In the genomic region with DNA sequence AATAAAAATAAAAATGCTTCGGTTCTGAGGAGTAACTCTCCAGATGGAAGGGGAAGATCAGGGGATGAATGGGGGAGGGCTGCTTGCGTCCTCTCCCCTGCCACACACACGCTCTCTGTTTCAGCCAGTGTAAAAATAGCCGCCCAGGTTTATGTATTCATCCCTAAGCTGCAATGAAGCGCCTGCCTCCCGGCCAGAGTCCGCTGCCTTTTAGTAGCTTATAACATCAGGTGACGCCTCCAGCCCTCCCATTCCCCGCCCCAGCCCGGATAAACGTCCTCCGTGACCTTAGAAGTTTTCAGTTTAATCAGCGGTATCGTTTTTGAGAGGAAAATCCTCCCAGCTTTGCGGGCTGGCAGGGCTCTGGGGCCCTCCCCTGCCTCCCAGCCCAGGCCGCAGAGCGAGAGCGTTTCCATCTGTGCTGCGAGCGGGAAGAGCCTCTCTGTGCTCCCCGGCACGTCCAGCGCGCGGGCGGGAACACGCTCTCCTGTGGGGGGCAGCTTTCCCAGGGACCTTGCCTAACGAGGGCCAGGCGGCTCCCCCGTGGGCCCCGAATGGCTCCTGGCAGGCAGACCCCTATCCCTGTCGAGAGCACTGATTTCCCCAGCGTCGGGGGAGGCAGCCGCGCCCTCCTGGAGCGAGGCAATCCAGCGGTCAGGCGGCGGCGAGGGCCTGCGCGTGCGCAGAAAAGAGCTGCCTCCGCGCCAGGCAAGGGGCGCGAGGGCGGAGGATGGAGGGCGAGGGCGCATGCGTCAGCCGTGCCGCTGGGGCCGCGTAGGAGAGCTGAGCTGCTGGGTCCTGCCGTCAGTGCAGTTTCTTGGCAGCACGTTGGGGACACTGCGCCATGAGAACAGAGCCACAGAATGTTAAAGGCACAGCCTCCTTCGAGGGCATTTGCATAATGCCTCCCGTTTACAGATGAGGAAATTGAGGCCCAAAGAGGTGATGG, we compare ENCODE assay signal across 1 cellular context.
TF ChIP-seq lines count a peak whose summit lies in the region.

No MANE protein-coding gene starts in this region.

TF ChIP-seq in K562, 482 proteins besides CTCF, POLR2A, EP300 and RAD21 (continued from another document and continues in another):
- TF ChIP-seq, protein P1, sequence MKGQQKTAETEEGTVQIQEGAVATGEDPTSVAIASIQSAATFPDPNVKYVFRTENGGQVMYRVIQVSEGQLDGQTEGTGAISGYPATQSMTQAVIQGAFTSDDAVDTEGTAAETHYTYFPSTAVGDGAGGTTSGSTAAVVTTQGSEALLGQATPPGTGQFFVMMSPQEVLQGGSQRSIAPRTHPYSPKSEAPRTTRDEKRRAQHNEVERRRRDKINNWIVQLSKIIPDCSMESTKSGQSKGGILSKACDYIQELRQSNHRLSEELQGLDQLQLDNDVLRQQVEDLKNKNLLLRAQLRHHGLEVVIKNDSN (CRISPR knock-in tag; IDR thresholded peaks at IDR 0.05), result peak; percentile 37; the same call in 1 of the 2 replicates
- TF ChIP-seq MAZ (CRISPR knock-in tag; conservative IDR thresholded peaks at IDR 0.05 in 1 of 2, IDR thresholded peaks at IDR 0.05 in 1 of 2), result peak; percentile 76 to 80
- TF ChIP-seq ZNF668 (CRISPR knock-in tag; IDR thresholded peaks at IDR 0.05), result peak; percentile 45; the same call in 1 of the 2 replicates
- TF ChIP-seq HDAC8 (tag; IDR thresholded peaks at IDR 0.05), result peak; percentile 73
- no peak for TF ChIP-seq ARID2 (IDR thresholded peaks at IDR 0.05)
- peak; percentile 51 for TF ChIP-seq MYC (IDR thresholded peaks at IDR 0.05; ENCODE audit: low read depth, low read length)
- no peak; the same call in 1 of the 2 replicates for TF ChIP-seq MYC (CRISPR knock-in tag; IDR thresholded peaks at IDR 0.05; ENCODE audit: borderline replicate concordance, low read depth)
- TF ChIP-seq RB1 (IDR thresholded peaks at IDR 0.05; ENCODE audit: low read depth), result peak; percentile 93
- TF ChIP-seq TCF3 (CRISPR knock-in tag; IDR thresholded peaks at IDR 0.05), result peak; percentile 29
- TF ChIP-seq, protein P2, sequence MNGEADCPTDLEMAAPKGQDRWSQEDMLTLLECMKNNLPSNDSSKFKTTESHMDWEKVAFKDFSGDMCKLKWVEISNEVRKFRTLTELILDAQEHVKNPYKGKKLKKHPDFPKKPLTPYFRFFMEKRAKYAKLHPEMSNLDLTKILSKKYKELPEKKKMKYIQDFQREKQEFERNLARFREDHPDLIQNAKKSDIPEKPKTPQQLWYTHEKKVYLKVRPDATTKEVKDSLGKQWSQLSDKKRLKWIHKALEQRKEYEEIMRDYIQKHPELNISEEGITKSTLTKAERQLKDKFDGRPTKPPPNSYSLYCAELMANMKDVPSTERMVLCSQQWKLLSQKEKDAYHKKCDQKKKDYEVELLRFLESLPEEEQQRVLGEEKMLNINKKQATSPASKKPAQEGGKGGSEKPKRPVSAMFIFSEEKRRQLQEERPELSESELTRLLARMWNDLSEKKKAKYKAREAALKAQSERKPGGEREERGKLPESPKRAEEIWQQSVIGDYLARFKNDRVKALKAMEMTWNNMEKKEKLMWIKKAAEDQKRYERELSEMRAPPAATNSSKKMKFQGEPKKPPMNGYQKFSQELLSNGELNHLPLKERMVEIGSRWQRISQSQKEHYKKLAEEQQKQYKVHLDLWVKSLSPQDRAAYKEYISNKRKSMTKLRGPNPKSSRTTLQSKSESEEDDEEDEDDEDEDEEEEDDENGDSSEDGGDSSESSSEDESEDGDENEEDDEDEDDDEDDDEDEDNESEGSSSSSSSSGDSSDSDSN (IDR thresholded peaks at IDR 0.05; ENCODE audit: borderline replicate concordance in 1 of 2, low read depth in 2 of 2, low read length in 2 of 2), result 0 out of 4 replicates have a peak, but pooled peaks of 1 of the 2 experiments have one; percentile 49
- no peak for TF ChIP-seq ESRRB (CRISPR knock-in tag; IDR thresholded peaks at IDR 0.05; ENCODE audit: borderline replicate concordance)
- no peak for TF ChIP-seq ZNF184 (CRISPR knock-in tag; IDR thresholded peaks at IDR 0.05)
- peak; percentile 26 to 36; a peak in 2 of 4 replicates for TF ChIP-seq TBL1XR1 (IDR thresholded peaks at IDR 0.05; ENCODE audit: low read length in 2 of 2)
- peak; percentile 54; the same call in 1 of the 2 replicates for TF ChIP-seq ZKSCAN1 (IDR thresholded peaks at IDR 0.05; ENCODE audit: low read depth, low read length)
- peak in 1 of 2 experiments; percentile 53; a peak in 1 of 4 replicates for TF ChIP-seq FOXA3 (CRISPR knock-in tag; conservative IDR thresholded peaks at IDR 0.05 in 1 of 2, IDR thresholded peaks at IDR 0.05 in 1 of 2)
- peak; percentile 67; the same call in 1 of the 2 replicates for TF ChIP-seq PRMT5 (CRISPR knock-in tag; IDR thresholded peaks at IDR 0.05)
- TF ChIP-seq TEAD1 (CRISPR knock-in tag; IDR thresholded peaks at IDR 0.05), result peak; percentile 16 to 93; a peak in 2 of 4 replicates
- TF ChIP-seq, protein P3, sequence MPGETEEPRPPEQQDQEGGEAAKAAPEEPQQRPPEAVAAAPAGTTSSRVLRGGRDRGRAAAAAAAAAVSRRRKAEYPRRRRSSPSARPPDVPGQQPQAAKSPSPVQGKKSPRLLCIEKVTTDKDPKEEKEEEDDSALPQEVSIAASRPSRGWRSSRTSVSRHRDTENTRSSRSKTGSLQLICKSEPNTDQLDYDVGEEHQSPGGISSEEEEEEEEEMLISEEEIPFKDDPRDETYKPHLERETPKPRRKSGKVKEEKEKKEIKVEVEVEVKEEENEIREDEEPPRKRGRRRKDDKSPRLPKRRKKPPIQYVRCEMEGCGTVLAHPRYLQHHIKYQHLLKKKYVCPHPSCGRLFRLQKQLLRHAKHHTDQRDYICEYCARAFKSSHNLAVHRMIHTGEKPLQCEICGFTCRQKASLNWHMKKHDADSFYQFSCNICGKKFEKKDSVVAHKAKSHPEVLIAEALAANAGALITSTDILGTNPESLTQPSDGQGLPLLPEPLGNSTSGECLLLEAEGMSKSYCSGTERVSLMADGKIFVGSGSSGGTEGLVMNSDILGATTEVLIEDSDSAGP (CRISPR knock-in tag; IDR thresholded peaks at IDR 0.05), result peak; percentile 92
- no peak for TF ChIP-seq NFE2 (IDR thresholded peaks at IDR 0.05; ENCODE audit: low read depth)
- TF ChIP-seq ZNF57 (CRISPR knock-in tag; IDR thresholded peaks at IDR 0.05), result no peak
- TF ChIP-seq SIRT6 (IDR thresholded peaks at IDR 0.05; ENCODE audit: low read depth, low read length), result no peak
- TF ChIP-seq, protein P4, sequence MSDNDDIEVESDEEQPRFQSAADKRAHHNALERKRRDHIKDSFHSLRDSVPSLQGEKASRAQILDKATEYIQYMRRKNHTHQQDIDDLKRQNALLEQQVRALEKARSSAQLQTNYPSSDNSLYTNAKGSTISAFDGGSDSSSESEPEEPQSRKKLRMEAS (CRISPR knock-in tag; IDR thresholded peaks at IDR 0.05), result peak; percentile 90
- TF ChIP-seq, protein P5, sequence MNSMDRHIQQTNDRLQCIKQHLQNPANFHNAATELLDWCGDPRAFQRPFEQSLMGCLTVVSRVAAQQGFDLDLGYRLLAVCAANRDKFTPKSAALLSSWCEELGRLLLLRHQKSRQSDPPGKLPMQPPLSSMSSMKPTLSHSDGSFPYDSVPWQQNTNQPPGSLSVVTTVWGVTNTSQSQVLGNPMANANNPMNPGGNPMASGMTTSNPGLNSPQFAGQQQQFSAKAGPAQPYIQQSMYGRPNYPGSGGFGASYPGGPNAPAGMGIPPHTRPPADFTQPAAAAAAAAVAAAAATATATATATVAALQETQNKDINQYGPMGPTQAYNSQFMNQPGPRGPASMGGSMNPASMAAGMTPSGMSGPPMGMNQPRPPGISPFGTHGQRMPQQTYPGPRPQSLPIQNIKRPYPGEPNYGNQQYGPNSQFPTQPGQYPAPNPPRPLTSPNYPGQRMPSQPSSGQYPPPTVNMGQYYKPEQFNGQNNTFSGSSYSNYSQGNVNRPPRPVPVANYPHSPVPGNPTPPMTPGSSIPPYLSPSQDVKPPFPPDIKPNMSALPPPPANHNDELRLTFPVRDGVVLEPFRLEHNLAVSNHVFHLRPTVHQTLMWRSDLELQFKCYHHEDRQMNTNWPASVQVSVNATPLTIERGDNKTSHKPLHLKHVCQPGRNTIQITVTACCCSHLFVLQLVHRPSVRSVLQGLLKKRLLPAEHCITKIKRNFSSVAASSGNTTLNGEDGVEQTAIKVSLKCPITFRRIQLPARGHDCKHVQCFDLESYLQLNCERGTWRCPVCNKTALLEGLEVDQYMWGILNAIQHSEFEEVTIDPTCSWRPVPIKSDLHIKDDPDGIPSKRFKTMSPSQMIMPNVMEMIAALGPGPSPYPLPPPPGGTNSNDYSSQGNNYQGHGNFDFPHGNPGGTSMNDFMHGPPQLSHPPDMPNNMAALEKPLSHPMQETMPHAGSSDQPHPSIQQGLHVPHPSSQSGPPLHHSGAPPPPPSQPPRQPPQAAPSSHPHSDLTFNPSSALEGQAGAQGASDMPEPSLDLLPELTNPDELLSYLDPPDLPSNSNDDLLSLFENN (IDR thresholded peaks at IDR 0.05; ENCODE audit: low read depth in 2 of 2, low read length in 2 of 2), result no peak
- TF ChIP-seq SOX6 (IDR thresholded peaks at IDR 0.05), result no peak
- TF ChIP-seq BRCA1 (IDR thresholded peaks at IDR 0.05), result no peak
- no peak for TF ChIP-seq BRCA1 (CRISPR knock-in tag; IDR thresholded peaks at IDR 0.05)
- TF ChIP-seq NCOA2 (IDR thresholded peaks at IDR 0.05; ENCODE audit: partially characterized antibody in 2 of 2), result no peak
- no peak for TF ChIP-seq ZNF780A (CRISPR knock-in tag; IDR thresholded peaks at IDR 0.05)
- TF ChIP-seq BHLHE40 (IDR thresholded peaks at IDR 0.05; ENCODE audit: low read length), result peak; percentile 56; the same call in 1 of the 2 replicates
- TF ChIP-seq KDM4B (IDR thresholded peaks at IDR 0.05; ENCODE audit: borderline replicate concordance in 2 of 2, low read depth in 1 of 2), result no peak
- peak; percentile 57 for TF ChIP-seq TAF1 (IDR thresholded peaks at IDR 0.05; ENCODE audit: control insufficient read depth, extremely low read depth, insufficient read depth, low read length, severe bottlenecking)
- peak in 1 of 2 experiments; percentile 58; a peak in 2 of 3 replicates for TF ChIP-seq CBX3 (IDR thresholded peaks at IDR 0.05; ENCODE audit: borderline replicate concordance in 1 of 2, low read length in 2 of 2)
- peak in 1 of 2 experiments; percentile 86; a peak in 2 of 4 replicates for TF ChIP-seq HDAC1 (IDR thresholded peaks at IDR 0.05)
- TF ChIP-seq HEY1 (CRISPR knock-in tag; IDR thresholded peaks at IDR 0.05; ENCODE audit: borderline replicate concordance), result no peak
- no peak for TF ChIP-seq FOXM1 (IDR thresholded peaks at IDR 0.05; ENCODE audit: low read depth)
- TF ChIP-seq FOXM1 (CRISPR knock-in tag; IDR thresholded peaks at IDR 0.05; ENCODE audit: low read depth), result peak; percentile 82; the same call in 1 of the 2 replicates
- no peak for TF ChIP-seq ZNF224 (CRISPR knock-in tag; IDR thresholded peaks at IDR 0.05)
- peak; percentile 13; the same call in 1 of the 2 replicates for TF ChIP-seq ETV1 (tag; conservative IDR thresholded peaks at IDR 0.05; ENCODE audit: low read depth)
- TF ChIP-seq CREBBP (IDR thresholded peaks at IDR 0.05; ENCODE audit: low read depth, low read length), result no peak
- TF ChIP-seq, protein P6, sequence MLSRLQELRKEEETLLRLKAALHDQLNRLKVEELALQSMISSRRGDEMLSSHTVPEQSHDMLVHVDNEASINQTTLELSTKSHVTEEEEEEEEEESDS (CRISPR knock-in tag; IDR thresholded peaks at IDR 0.05), result no peak
- TF ChIP-seq, protein P7, sequence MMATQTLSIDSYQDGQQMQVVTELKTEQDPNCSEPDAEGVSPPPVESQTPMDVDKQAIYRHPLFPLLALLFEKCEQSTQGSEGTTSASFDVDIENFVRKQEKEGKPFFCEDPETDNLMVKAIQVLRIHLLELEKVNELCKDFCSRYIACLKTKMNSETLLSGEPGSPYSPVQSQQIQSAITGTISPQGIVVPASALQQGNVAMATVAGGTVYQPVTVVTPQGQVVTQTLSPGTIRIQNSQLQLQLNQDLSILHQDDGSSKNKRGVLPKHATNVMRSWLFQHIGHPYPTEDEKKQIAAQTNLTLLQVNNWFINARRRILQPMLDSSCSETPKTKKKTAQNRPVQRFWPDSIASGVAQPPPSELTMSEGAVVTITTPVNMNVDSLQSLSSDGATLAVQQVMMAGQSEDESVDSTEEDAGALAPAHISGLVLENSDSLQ (IDR thresholded peaks at IDR 0.05), result peak; percentile 17
- TF ChIP-seq, protein P8, sequence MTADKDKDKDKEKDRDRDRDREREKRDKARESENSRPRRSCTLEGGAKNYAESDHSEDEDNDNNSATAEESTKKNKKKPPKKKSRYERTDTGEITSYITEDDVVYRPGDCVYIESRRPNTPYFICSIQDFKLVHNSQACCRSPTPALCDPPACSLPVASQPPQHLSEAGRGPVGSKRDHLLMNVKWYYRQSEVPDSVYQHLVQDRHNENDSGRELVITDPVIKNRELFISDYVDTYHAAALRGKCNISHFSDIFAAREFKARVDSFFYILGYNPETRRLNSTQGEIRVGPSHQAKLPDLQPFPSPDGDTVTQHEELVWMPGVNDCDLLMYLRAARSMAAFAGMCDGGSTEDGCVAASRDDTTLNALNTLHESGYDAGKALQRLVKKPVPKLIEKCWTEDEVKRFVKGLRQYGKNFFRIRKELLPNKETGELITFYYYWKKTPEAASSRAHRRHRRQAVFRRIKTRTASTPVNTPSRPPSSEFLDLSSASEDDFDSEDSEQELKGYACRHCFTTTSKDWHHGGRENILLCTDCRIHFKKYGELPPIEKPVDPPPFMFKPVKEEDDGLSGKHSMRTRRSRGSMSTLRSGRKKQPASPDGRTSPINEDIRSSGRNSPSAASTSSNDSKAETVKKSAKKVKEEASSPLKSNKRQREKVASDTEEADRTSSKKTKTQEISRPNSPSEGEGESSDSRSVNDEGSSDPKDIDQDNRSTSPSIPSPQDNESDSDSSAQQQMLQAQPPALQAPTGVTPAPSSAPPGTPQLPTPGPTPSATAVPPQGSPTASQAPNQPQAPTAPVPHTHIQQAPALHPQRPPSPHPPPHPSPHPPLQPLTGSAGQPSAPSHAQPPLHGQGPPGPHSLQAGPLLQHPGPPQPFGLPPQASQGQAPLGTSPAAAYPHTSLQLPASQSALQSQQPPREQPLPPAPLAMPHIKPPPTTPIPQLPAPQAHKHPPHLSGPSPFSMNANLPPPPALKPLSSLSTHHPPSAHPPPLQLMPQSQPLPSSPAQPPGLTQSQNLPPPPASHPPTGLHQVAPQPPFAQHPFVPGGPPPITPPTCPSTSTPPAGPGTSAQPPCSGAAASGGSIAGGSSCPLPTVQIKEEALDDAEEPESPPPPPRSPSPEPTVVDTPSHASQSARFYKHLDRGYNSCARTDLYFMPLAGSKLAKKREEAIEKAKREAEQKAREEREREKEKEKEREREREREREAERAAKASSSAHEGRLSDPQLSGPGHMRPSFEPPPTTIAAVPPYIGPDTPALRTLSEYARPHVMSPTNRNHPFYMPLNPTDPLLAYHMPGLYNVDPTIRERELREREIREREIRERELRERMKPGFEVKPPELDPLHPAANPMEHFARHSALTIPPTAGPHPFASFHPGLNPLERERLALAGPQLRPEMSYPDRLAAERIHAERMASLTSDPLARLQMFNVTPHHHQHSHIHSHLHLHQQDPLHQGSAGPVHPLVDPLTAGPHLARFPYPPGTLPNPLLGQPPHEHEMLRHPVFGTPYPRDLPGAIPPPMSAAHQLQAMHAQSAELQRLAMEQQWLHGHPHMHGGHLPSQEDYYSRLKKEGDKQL (CRISPR knock-in tag; IDR thresholded peaks at IDR 0.05; ENCODE audit: borderline replicate concordance), result no peak
- no peak for TF ChIP-seq NFIX (CRISPR knock-in tag; IDR thresholded peaks at IDR 0.05; ENCODE audit: low read depth)
- no peak for TF ChIP-seq CBFA2T2 (conservative IDR thresholded peaks at IDR 0.05)
- no peak for TF ChIP-seq HDAC6 (IDR thresholded peaks at IDR 0.05; ENCODE audit: low read depth, low read length)
- TF ChIP-seq KLF10 (CRISPR knock-in tag; IDR thresholded peaks at IDR 0.05), result no peak
